9 cellular contexts compared by ENCODE assay signal in the genomic region with DNA sequence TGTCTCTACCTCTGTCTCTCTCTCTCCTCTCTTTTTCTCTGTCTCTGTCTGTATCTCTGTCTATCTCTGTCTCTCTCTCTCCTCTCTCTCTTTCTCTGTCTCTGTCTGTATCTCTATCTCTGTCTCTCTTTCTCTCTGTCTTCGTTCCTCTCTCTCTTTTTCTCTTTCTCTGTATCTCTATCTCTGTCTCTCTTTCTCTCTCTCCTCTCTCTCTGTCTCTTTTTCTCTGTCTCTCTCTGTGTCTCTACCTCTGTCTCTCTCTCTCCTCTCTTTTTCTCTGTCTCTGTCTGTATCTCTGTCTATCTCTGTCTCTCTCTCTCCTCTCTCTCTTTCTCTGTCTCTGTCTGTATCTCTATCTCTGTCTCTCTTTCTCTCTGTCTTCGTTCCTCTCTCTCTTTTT. TPM values are rescaled to one million over a fixed set of nuclear protein-coding genes. Genes with fewer than 3 reads are reported as not detected.
"Had no signal": no experiment of that assay in that cellular context is flagged by ENCODE, and none has a peak within 500 bp of the region (broad histone marks: within the 10 kb centered on the region; RNA-seq: fewer than 3 reads in every experiment).

No MANE protein-coding gene starts in this region.

RNA-seq across cellular contexts. Expression of a gene that starts 4.5 kb away (rescaled TPM):
- total RNA-seq: LHCN-M2, MCF 10A, NCI-H460, OCI-LY7, PC-9, Right ventricle myocardium inferior, RPMI7951, SJCRH30, SK-MEL-5 had no signal
